Comparison of ENCODE assay signal across 1 cellular context in the genomic region with DNA sequence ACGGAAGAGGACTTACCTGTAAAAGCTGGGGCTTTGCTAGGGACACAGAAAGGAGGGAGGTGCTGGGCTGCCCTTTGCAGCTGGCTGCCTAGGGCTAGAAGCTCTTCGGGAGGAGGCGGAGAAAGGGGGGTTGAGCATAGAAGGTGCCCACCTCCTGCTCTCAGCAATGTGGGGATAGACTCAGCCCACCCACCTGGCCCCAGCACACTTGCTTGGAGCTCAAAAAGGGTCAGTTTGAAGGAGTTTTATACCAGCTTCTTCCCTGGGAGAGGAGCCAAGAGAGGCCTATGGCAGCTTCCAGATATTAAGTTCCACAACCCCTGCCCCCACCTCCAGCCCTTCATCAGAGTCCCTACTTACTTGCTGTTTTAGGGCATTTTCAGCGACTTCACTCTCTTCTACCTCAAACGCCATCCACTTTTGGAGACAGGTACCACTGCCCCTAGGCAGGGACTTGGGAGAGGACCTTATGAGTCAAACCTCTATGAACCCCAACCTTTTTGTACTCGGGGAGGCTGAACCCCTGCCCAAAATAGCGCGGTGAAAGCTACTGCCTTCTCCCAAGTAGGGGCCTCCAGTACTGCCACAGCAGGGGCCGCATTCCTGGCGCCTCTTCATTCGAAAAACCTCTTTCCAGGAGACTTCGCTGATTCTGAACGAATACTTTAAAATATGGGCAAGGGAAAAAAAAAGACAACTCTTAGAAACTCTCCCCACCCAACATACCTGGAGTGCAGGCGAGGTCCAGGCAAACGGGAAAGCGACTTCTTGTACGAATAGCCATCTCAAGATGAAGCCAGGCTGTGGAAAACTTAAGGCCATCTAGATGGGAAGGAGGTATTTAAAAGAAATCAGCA.
A peak's percentile ranks its signal among the peaks of the same experiment; 100 is the strongest.
TF ChIP-seq lines count a peak whose summit lies in the region.

No MANE protein-coding gene starts in this region.

TF ChIP-seq in GM23338, 12 proteins besides CTCF, POLR2A, EP300 and RAD21 (continued from another document):
- no peak for TF ChIP-seq REST (IDR thresholded peaks at IDR 0.05; ENCODE audit: unreplicated experiment)
- TF ChIP-seq EZH2 (IDR thresholded peaks at IDR 0.05; ENCODE audit: low read depth, unreplicated experiment), result peak; percentile 58
- no peak for TF ChIP-seq NANOG (IDR thresholded peaks at IDR 0.05; ENCODE audit: borderline replicate concordance)
- no peak for TF ChIP-seq CREB1 (CRISPR knock-in tag; IDR thresholded peaks at IDR 0.05; ENCODE audit: low read depth)
- TF ChIP-seq ZNF114 (CRISPR knock-in tag; IDR thresholded peaks at IDR 0.05), result no peak
- peak; percentile 35 for TF ChIP-seq EZH2phosphoT487 (IDR thresholded peaks at IDR 0.05; ENCODE audit: unreplicated experiment)
- TF ChIP-seq ZNF462 (CRISPR knock-in tag; IDR thresholded peaks at IDR 0.05), result no peak
- TF ChIP-seq ZNF331 (CRISPR knock-in tag; IDR thresholded peaks at IDR 0.05; ENCODE audit: low read depth), result no peak
- TF ChIP-seq STAT1 (IDR thresholded peaks at IDR 0.05; ENCODE audit: unreplicated experiment), result no peak
- no peak for TF ChIP-seq POLR2AphosphoS5 (IDR thresholded peaks at IDR 0.05; ENCODE audit: low read depth)
- TF ChIP-seq, protein P1, sequence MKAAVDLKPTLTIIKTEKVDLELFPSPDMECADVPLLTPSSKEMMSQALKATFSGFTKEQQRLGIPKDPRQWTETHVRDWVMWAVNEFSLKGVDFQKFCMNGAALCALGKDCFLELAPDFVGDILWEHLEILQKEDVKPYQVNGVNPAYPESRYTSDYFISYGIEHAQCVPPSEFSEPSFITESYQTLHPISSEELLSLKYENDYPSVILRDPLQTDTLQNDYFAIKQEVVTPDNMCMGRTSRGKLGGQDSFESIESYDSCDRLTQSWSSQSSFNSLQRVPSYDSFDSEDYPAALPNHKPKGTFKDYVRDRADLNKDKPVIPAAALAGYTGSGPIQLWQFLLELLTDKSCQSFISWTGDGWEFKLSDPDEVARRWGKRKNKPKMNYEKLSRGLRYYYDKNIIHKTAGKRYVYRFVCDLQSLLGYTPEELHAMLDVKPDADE (IDR thresholded peaks at IDR 0.05), result no peak
